ENCODE assay signal across 1 cellular context in the genomic region with DNA sequence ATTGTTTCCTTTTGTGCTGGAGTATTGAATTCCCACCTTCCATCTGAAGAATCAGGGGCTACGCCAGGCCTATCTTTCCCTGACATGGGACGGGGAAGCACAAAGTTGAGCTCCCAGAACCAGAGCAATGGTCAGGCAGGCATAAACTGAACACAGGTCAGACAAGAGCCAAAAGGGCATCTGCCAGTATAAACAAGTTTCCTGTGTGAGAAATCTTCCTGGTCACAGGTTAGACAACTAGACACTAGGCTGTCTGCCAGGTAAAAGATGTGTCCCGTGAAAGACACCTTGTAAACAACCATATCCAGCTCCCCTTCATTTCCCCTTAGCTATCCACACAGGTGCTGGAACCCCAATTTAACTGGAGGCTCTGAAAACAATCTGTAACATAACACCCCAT.
TF ChIP-seq lines count a peak whose summit lies in the region.

No MANE protein-coding gene starts in this region.

TF ChIP-seq in liver, 16 proteins besides CTCF, POLR2A, EP300 and RAD21 (continued from another document):
- TF ChIP-seq, protein P1, sequence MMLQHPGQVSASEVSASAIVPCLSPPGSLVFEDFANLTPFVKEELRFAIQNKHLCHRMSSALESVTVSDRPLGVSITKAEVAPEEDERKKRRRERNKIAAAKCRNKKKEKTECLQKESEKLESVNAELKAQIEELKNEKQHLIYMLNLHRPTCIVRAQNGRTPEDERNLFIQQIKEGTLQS (IDR thresholded peaks at IDR 0.05): no peak
- TF ChIP-seq SP1 (IDR thresholded peaks at IDR 0.05): peak; percentile 70
